23 cellular contexts compared by ENCODE assay signal in genomic region chr12:5916785-5917290, GRCh38. TPM values are rescaled to one million over a fixed set of nuclear protein-coding genes. Genes with fewer than 3 reads are reported as not detected.
DNase-seq lines count a peak whose midpoint lies in the region; ATAC-seq, FAIRE-seq and TF ChIP-seq lines count a peak whose summit lies in the region.
"Had no signal": no experiment of that assay in that cellular context is flagged by ENCODE, and none has a peak within 500 bp of the region (broad histone marks: within the 10 kb centered on the region; RNA-seq: fewer than 3 reads in every experiment).

No MANE protein-coding gene starts in this region.

- WGBS in lung, 2 donors, result 82 to 86% methylated on average over 9 of the region's 9 CpGs
- WGBS in GM23248 (ENCODE audit: low coverage in 1 of 2, low lambda C conversion rate in 2 of 2, missing lambda C conversion rate in 2 of 2), 2 experiments, result 61 to 72% methylated on average over 9 of the region's 9 CpGs

- CTCF ChIA-PET in CD4-positive, alpha-beta memory T cell (lab: Charles Lee; ENCODE audit: partially characterized antibody), result no interaction called here

- no peak overlapping the region for H3K27ac ChIP-seq in GM23338 (ENCODE audit: low read depth)
- no peak overlapping the region for H3K27ac ChIP-seq in lung (ENCODE audit: low read depth in 1 of 2, low read length in 1 of 2)
- H3K27ac ChIP-seq in neural progenitor cell, result no peak overlapping the region
- H3K27ac ChIP-seq in GM23248, result no peak overlapping the region
- H3K27ac ChIP-seq in CD4-positive, alpha-beta memory T cell (ENCODE audit: low read depth, low read length), result no peak overlapping the region
- H3K27ac ChIP-seq: A549; BLaER1 treated with 17β-estradiol and CSF1 and Interleukin-3, amounts not matched to agents 10 nM and 100 nM had no signal

- H2AFZ ChIP-seq in GM23338 (no peak overlapping the region), neural progenitor cell (replicated peaks) (no peak overlapping the region), GM23248 (no peak overlapping the region)

- H4K20me1 ChIP-seq in GM23338 (replicated peaks; ENCODE audit: insufficient read depth) (no peaks in the 10 kb centered on the region), neural progenitor cell (ENCODE audit: low read depth) (no peaks in the 10 kb centered on the region), GM23248 (ENCODE audit: insufficient read depth) (no peaks in the 10 kb centered on the region)
- H4K20me1 ChIP-seq: BLaER1 treated with 17β-estradiol and CSF1 and Interleukin-3, amounts not matched to agents 10 nM and 100 nM had no signal

- POLR2A ChIA-PET in CD4-positive, alpha-beta memory T cell (lab: Charles Lee; ENCODE audit: partially characterized antibody), result no interaction called here

- intact Hi-C loops in CD4-positive, alpha-beta memory T cell (cut with micrococcal nuclease), result no loop called here

- H3K4me1 ChIP-seq in GM23338 (ENCODE audit: insufficient read depth), result no peaks in the 10 kb centered on the region
- no peaks in the 10 kb centered on the region for H3K4me1 ChIP-seq in lung (ENCODE audit: control insufficient read depth in 2 of 2, insufficient read depth in 2 of 2, low read length in 2 of 2)
- no peaks in the 10 kb centered on the region for H3K4me1 ChIP-seq in neural progenitor cell
- no peaks in the 10 kb centered on the region for H3K4me1 ChIP-seq in GM23248 (ENCODE audit: insufficient read depth)
- H3K4me1 ChIP-seq in CD4-positive, alpha-beta memory T cell (ENCODE audit: insufficient read depth, low read length), result no peaks in the 10 kb centered on the region
- H3K4me1 ChIP-seq: A549; BE2C; BLaER1 treated with 17β-estradiol and CSF1 and Interleukin-3, amounts not matched to agents 10 nM and 100 nM had no signal

- H3K4me1 Mint-ChIP-seq in GM23338 (no peaks in the 10 kb centered on the region; the same call in 2 of the 3 replicates), neural progenitor cell (peaks cover 22% of the 10 kb centered on the region)
- no peaks in the 10 kb centered on the region for H3K4me1 Mint-ChIP-seq in CD4-positive, alpha-beta memory T cell
- H3K4me1 Mint-ChIP-seq: CD14-positive monocyte, H9 had no signal

- H3K27ac Mint-ChIP-seq in GM23338, result peak overlapping the region; percentile 9; the same call in 1 of the 2 replicates
- peak overlapping the region; percentile 11 for H3K27ac Mint-ChIP-seq in neural progenitor cell
- H3K27ac Mint-ChIP-seq in CD4-positive, alpha-beta memory T cell, result no peak overlapping the region
- H3K27ac Mint-ChIP-seq: CD14-positive monocyte; CD4-positive, alpha-beta T cell; H9; HFFc6 had no signal

- DNase-seq in GM23338 (ENCODE audit: low spot score) (no peak), epidermal melanocyte (ENCODE audit: insufficient read length, low spot score) (peak; percentile 3), lung (ENCODE audit: low spot score) (peak; percentile 17), neural progenitor cell (ENCODE audit: low spot score) (no peak), NCI-H446 treated with DMSO at 0.1 percent for 48 hours (lab: John Stamatoyannopoulos, UW) (no peak), GM23248 (no peak), GM12892 (ENCODE audit: insufficient read length) (no peak)
- DNase-seq in CD4-positive, alpha-beta memory T cell, result no peak
- DNase-seq: 8988T; ACHN; AML-193; BE2C; Calu3; CD4-positive, alpha-beta T cell; COR-L47; DMS53; DMS79 treated with DMSO at 0.1 percent for 48 hours; H9; HFFc6 had no signal

- no peak for TF ChIP-seq POLR2A in GM12892 (IDR thresholded peaks at IDR 0.05; ENCODE audit: low read depth, low read length)

- peaks cover 5% of the 10 kb centered on the region for H3K27me3 Mint-ChIP-seq in GM23338 (ENCODE audit: insufficient read depth, low read depth, poor library complexity)
- H3K27me3 Mint-ChIP-seq in neural progenitor cell (ENCODE audit: insufficient read depth, low read depth), result peaks cover 8% of the 10 kb centered on the region
- peaks cover 6 to 7% of the 10 kb centered on the region in 2 donors for H3K27me3 Mint-ChIP-seq in CD4-positive, alpha-beta memory T cell

- H3K4me2 ChIP-seq in GM23338 (no peak overlapping the region), neural progenitor cell (no peak overlapping the region), GM23248 (ENCODE audit: unreplicated experiment) (no peak overlapping the region)
- H3K4me2 ChIP-seq: A549; BLaER1 treated with 17β-estradiol and CSF1 and Interleukin-3, amounts not matched to agents 10 nM and 100 nM had no signal

- H3K79me2 ChIP-seq in GM23338 (replicated peaks; ENCODE audit: insufficient read depth) (no peaks in the 10 kb centered on the region), neural progenitor cell (ENCODE audit: low read depth) (no peaks in the 10 kb centered on the region), GM23248 (ENCODE audit: insufficient read depth) (no peaks in the 10 kb centered on the region)

- no peaks in the 10 kb centered on the region for H3K36me3 ChIP-seq in GM23338 (ENCODE audit: insufficient read depth)
- H3K36me3 ChIP-seq in lung (ENCODE audit: control insufficient read depth in 2 of 2, insufficient read depth in 2 of 2, low read length in 2 of 2), result no peaks in the 10 kb centered on the region
- no peaks in the 10 kb centered on the region for H3K36me3 ChIP-seq in neural progenitor cell
- H3K36me3 ChIP-seq in GM23248 (ENCODE audit: low read depth), result no peaks in the 10 kb centered on the region
- H3K36me3 ChIP-seq in CD4-positive, alpha-beta memory T cell (ENCODE audit: insufficient read depth, low read length), result no peaks in the 10 kb centered on the region
- H3K36me3 ChIP-seq: BE2C; BLaER1 treated with 17β-estradiol and CSF1 and Interleukin-3, amounts not matched to agents 10 nM and 100 nM had no signal

- H3K9me3 Mint-ChIP-seq in GM23338, result no peaks in the 10 kb centered on the region; the same call in 2 of the 3 replicates
- no peaks in the 10 kb centered on the region for H3K9me3 Mint-ChIP-seq in neural progenitor cell
- no peaks in the 10 kb centered on the region for H3K9me3 Mint-ChIP-seq in CD4-positive, alpha-beta memory T cell
- H3K9me3 Mint-ChIP-seq: CD4-positive, alpha-beta T cell; H9; HFFc6 had no signal

- TF ChIP-seq CTCF in GM23338 (conservative IDR thresholded peaks at IDR 0.05; ENCODE audit: low read depth in 2 of 2) (no peak), lung (IDR thresholded peaks at IDR 0.05; ENCODE audit: control extremely low read depth, extremely low read depth) (no peak), neural progenitor cell (IDR thresholded peaks at IDR 0.05) (no peak)

- H3F3A ChIP-seq in GM23338 (replicated peaks; ENCODE audit: low read depth) (0 out of 2 replicates have a peak, but pooled peaks cover 3% of the 10 kb centered on the region), neural progenitor cell (ENCODE audit: low read depth) (no peaks in the 10 kb centered on the region), GM23248 (ENCODE audit: insufficient read depth) (no peaks in the 10 kb centered on the region)

- H3K27me3 ChIP-seq in GM23338 (ENCODE audit: insufficient read depth), result no peaks in the 10 kb centered on the region
- no peaks in the 10 kb centered on the region for H3K27me3 ChIP-seq in lung (ENCODE audit: control insufficient read depth, insufficient read depth)
- H3K27me3 ChIP-seq in neural progenitor cell, result no peaks in the 10 kb centered on the region
- H3K27me3 ChIP-seq in GM23248 (replicated peaks; ENCODE audit: insufficient read depth), result no peaks in the 10 kb centered on the region; the same call in 1 of the 2 replicates
- H3K27me3 ChIP-seq in CD4-positive, alpha-beta memory T cell (ENCODE audit: insufficient read depth, low read length), result no peaks in the 10 kb centered on the region
- H3K27me3 ChIP-seq: BLaER1 treated with 17β-estradiol and CSF1 and Interleukin-3, amounts not matched to agents 10 nM and 100 nM had no signal

- no peak overlapping the region for H3K4me3 Mint-ChIP-seq in GM23338
- H3K4me3 Mint-ChIP-seq in neural progenitor cell, result no peak overlapping the region
- H3K4me3 Mint-ChIP-seq in CD4-positive, alpha-beta memory T cell, result no peak overlapping the region
- H3K4me3 Mint-ChIP-seq: CD14-positive monocyte; CD4-positive, alpha-beta T cell; H9; HFFc6 had no signal

- H3K36me3 Mint-ChIP-seq in GM23338 (ENCODE audit: low read depth), result peaks cover 5% of the 10 kb centered on the region; the same call in 1 of the 3 replicates
- peaks cover 7% of the 10 kb centered on the region for H3K36me3 Mint-ChIP-seq in neural progenitor cell
- H3K36me3 Mint-ChIP-seq in CD4-positive, alpha-beta memory T cell, result no peaks in the 10 kb centered on the region
- H3K36me3 Mint-ChIP-seq: CD14-positive monocyte had no signal

- H3K9me3 ChIP-seq in lung (ENCODE audit: control insufficient read depth in 2 of 2, insufficient read depth in 1 of 2, low read length in 1 of 2), result no peaks in the 10 kb centered on the region
- no peaks in the 10 kb centered on the region for H3K9me3 ChIP-seq in neural progenitor cell (ENCODE audit: low read depth)
- no peaks in the 10 kb centered on the region for H3K9me3 ChIP-seq in GM23248 (ENCODE audit: low read depth)
- H3K9me3 ChIP-seq in CD4-positive, alpha-beta memory T cell (ENCODE audit: control insufficient read depth in 1 of 2, low read length in 2 of 2), result no peaks in the 10 kb centered on the region
- H3K9me3 ChIP-seq: A549; BE2C; BLaER1 treated with 17β-estradiol and CSF1 and Interleukin-3, amounts not matched to agents 10 nM and 100 nM had no signal

- FAIRE-seq in GM12892 (lab: Jason Lieb, UNC), result no peak
- FAIRE-seq: A549, G401.6 had no signal

- H3K9ac ChIP-seq in neural progenitor cell (no peak overlapping the region), GM23248 (no peak overlapping the region)
- H3K9ac ChIP-seq: BLaER1 treated with 17β-estradiol and CSF1 and Interleukin-3, amounts not matched to agents 10 nM and 100 nM had no signal

- H3K4me3 ChIP-seq in GM23338 (no peak overlapping the region), lung (no peak overlapping the region), neural progenitor cell (no peak overlapping the region), GM23248 (no peak overlapping the region)
- H3K4me3 ChIP-seq in CD4-positive, alpha-beta memory T cell (ENCODE audit: low read length in 2 of 2), result no peak overlapping the region
- H3K4me3 ChIP-seq: A549; BLaER1 treated with 17β-estradiol and CSF1 and Interleukin-3, amounts not matched to agents 10 nM and 100 nM had no signal

- in situ Hi-C loops in GM23248 (cut with MboI), result no loop called here

- H3K9me2 ChIP-seq in GM23338 (ENCODE audit: insufficient read depth) (no peaks in the 10 kb centered on the region), GM23248 (ENCODE audit: insufficient read depth) (no peaks in the 10 kb centered on the region)

- ATAC-seq in GM23338 (no peak), lung (ENCODE audit: insufficient read depth, low FRiP score) (no peak)
- ATAC-seq: A549 had no signal

TF ChIP-seq in GM23338, 12 proteins besides CTCF, POLR2A, EP300 and RAD21 (continues in another document):
- TF ChIP-seq CREB1 (CRISPR knock-in tag; IDR thresholded peaks at IDR 0.05; ENCODE audit: low read depth), result no peak

RNA-seq across cellular contexts. Expression of gene ANO2, which starts 28.2 kb away (rescaled TPM):
- total RNA-seq in GM23338 (2014; rRNA removed; shearing (Covaris generic)), result 3.3 and 4.6 TPM in 2 replicates
- 1.9 and 2.3 TPM in 2 replicates for polyA plus RNA-seq in GM23338 (2016; fragmentation: Nextera tagmentation; extraction: Ambion mirVana)
- total RNA-seq in lung, result 10 to 100 TPM in 1 of 2 donors, 1 to 10 TPM in 1; 5.9 to 11.3 TPM
- polyA plus RNA-seq in lung, result 1 to 10 TPM; 6.4 to 8.3 TPM
- 4.0 and 4.8 TPM in 2 replicates for total RNA-seq in neural progenitor cell (ENCODE audit: low replicate concordance)
- total RNA-seq in GM23248 (2014; rRNA removed; shearing (Covaris generic)), result not detected in 2 replicates
- polyA plus RNA-seq in GM23248 (2016; fragmentation: Nextera tagmentation; extraction: Ambion mirVana), result not detected in 2 replicates
- not detected for polyA plus RNA-seq in GM12892 (2012; ENCODE audit: missing spikeins)
- not detected for total RNA-seq in CD4-positive, alpha-beta memory T cell
- not detected for polyA plus RNA-seq in CD4-positive, alpha-beta memory T cell
- total RNA-seq: Calu3; CD4-positive, alpha-beta T cell had no signal
- polyA plus RNA-seq: A549, CD14-positive monocyte had no signal

Comparison
In these comparisons a context has a peak if more than half of its experiments do, and no peak if none do; other contexts are left out.
1. DNase-seq: peak in epidermal melanocyte (single experiment) and lung (single experiment); none in GM23338 (single experiment), neural progenitor cell (single experiment), NCI-H446 treated with DMSO at 0.1 percent for 48 hours (single experiment), GM23248 (single experiment), GM12892 (single experiment) and CD4-positive, alpha-beta memory T cell (0 of 5).
2. H3K27ac Mint-ChIP-seq: peak in GM23338 (single experiment) and neural progenitor cell (single experiment); none in CD4-positive, alpha-beta memory T cell (0 of 7).